19 cellular contexts compared by ENCODE assay signal in genomic region chr10:115514895-115515294, GRCh38.
DNase-seq lines count a peak whose midpoint lies in the region; ATAC-seq and TF ChIP-seq lines count a peak whose summit lies in the region.
"Had no signal": no experiment of that assay in that cellular context is flagged by ENCODE, and none has a peak within 500 bp of the region (broad histone marks: within the 10 kb centered on the region; RNA-seq: fewer than 3 reads in every experiment).

No MANE protein-coding gene starts in this region.

- CTCF ChIA-PET in HEK293 (lab: Yijun Ruan, JAX), result no interaction called here
- CTCF ChIA-PET in PC-3 (lab: Charles Lee), result no interaction called here

- no peak overlapping the region for H3K27ac ChIP-seq in HEK293 (ENCODE audit: extremely low read depth, low read depth, low read length)
- no peak overlapping the region for H3K27ac ChIP-seq in mesenchymal stem cell (ENCODE audit: low read length, poor library complexity, severe bottlenecking)
- no peak overlapping the region for H3K27ac ChIP-seq in PC-3 (ENCODE audit: low read length)
- H3K27ac ChIP-seq: PC-9 had no signal

- no peaks in the 10 kb centered on the region for H3K9me2 ChIP-seq in PC-3 (replicated peaks; ENCODE audit: low read length)

- no TSS peak for BruUV-seq in PC-3 (replicated peaks; lab: Mats Ljungman, UMichigan)

- H3K4me2 ChIP-seq in mesenchymal stem cell (ENCODE audit: low read length, poor library complexity, severe bottlenecking) (no peak overlapping the region), PC-3 (ENCODE audit: low read length) (no peak overlapping the region)
- H3K4me2 ChIP-seq: PC-9 had no signal

- H3K27me3 ChIP-seq in mesenchymal stem cell (ENCODE audit: control insufficient read depth in 1 of 2, insufficient read depth in 1 of 2, low read length in 2 of 2) (no peaks in the 10 kb centered on the region), PC-3 (ENCODE audit: low read length) (no peaks in the 10 kb centered on the region)

- POLR2A ChIA-PET in HEK293 (lab: Yijun Ruan, JAX) (interaction anchor here (0.6 kb wide), 1 partner anchor 159 kb away, joined by 3 read pairs; no protein-coding TSS in a partner anchor), PC-3 (lab: Charles Lee; ENCODE audit: unreplicated experiment) (no interaction called here)

- no peak overlapping the region for H3K14ac ChIP-seq in mesenchymal stem cell (ENCODE audit: low read length in 2 of 2)

- H2BK120ac ChIP-seq in mesenchymal stem cell (ENCODE audit: low read depth, low read length), result no peak overlapping the region

- no peaks in the 10 kb centered on the region for H3K9me3 ChIP-seq in HEK293 (ENCODE audit: control insufficient read depth, insufficient read depth, low read depth, low read length)
- H3K9me3 ChIP-seq in mesenchymal stem cell (ENCODE audit: control insufficient read depth, low read length), result peaks cover 6% of the 10 kb centered on the region
- H3K9me3 ChIP-seq in PC-3 (ENCODE audit: low read length), result no peaks in the 10 kb centered on the region
- H3K9me3 ChIP-seq: HAP-1 had no signal

- H2AK5ac ChIP-seq in mesenchymal stem cell (ENCODE audit: low read length, severe bottlenecking), result no peak overlapping the region

- no peak overlapping the region for H3K23ac ChIP-seq in mesenchymal stem cell (ENCODE audit: low read length in 2 of 2)

- H2AFZ ChIP-seq in mesenchymal stem cell (ENCODE audit: low read depth, low read length), result no peak overlapping the region
- no peak overlapping the region for H2AFZ ChIP-seq in PC-3 (ENCODE audit: low read length)
- H2AFZ ChIP-seq: PC-9 had no signal

- TF ChIP-seq CTCF in HEK293 (tag by site-specific recombination; IDR thresholded peaks at IDR 0.05), result no peak
- TF ChIP-seq CTCF in PC-3 (conservative IDR thresholded peaks at IDR 0.05; ENCODE audit: low read depth, low read length), result no peak

- DNase-seq in NOMO-1 treated with DMSO at 0.1 percent for 48 hours (lab: John Stamatoyannopoulos, UW; ENCODE audit: unreplicated experiment) (peak; percentile 86), SKM-1 treated with dmso at 0.1 percent for 144 hours (lab: John Stamatoyannopoulos, UW; ENCODE audit: unreplicated experiment) (peak; percentile 84), mesenchymal stem cell (peak; percentile 5), ecto neural progenitor cell (ENCODE audit: low spot score) (no peak), PC-3 (no peak)
- DNase-seq: Calu3; CD4-positive, alpha-beta T cell; DMS53; NCI-H1092 treated with DMSO at 0.1 percent for 48 hours; NCI-H1694; NCI-H226; NCI-H524 treated with DMSO at 0.1 percent for 48 hours; PC-9; T-helper 1 cell had no signal

- no peak overlapping the region for H4K8ac ChIP-seq in mesenchymal stem cell (ENCODE audit: low read length)

- H3K18ac ChIP-seq in mesenchymal stem cell (ENCODE audit: low read depth in 1 of 2, low read length in 2 of 2), result no peak overlapping the region

- no peak overlapping the region for H2BK5ac ChIP-seq in mesenchymal stem cell (ENCODE audit: low read depth, low read length, poor library complexity, severe bottlenecking)

- H3F3A ChIP-seq in PC-3 (ENCODE audit: low read length, unreplicated experiment), result no peaks in the 10 kb centered on the region

- H3K4me3 ChIP-seq in HEK293 (ENCODE audit: low read depth, low read length), result no peak overlapping the region
- no peak overlapping the region for H3K4me3 ChIP-seq in mesenchymal stem cell (ENCODE audit: insufficient read depth in 1 of 2, low read depth in 1 of 2, low read length in 2 of 2)
- no peak overlapping the region for H3K4me3 ChIP-seq in PC-3 (ENCODE audit: low read length)
- H3K4me3 ChIP-seq: HAP-1, K562, PC-9 had no signal

- 83% methylated on average over 1 of the region's 2 CpGs for WGBS in mesenchymal stem cell

- H2BK12ac ChIP-seq in mesenchymal stem cell (ENCODE audit: low read length in 2 of 2), result no peak overlapping the region

- H4K91ac ChIP-seq in mesenchymal stem cell (ENCODE audit: low read length), result no peak overlapping the region

- ATAC-seq in HG02763 (IDR thresholded peaks at IDR 0.05; ENCODE audit: unreplicated experiment) (no peak), GM18861 (IDR thresholded peaks at IDR 0.05; ENCODE audit: unreplicated experiment) (no peak), PC-3 (no peak)
- ATAC-seq: K562 had no signal

- H4K20me1 ChIP-seq in PC-3 (ENCODE audit: low read length), result no peaks in the 10 kb centered on the region

- H2BK15ac ChIP-seq in mesenchymal stem cell (ENCODE audit: low read depth, poor library complexity, severe bottlenecking), result no peak overlapping the region

- no peaks in the 10 kb centered on the region for H3K79me1 ChIP-seq in mesenchymal stem cell (replicated peaks; ENCODE audit: low read length, poor library complexity, severe bottlenecking)

- H3K4ac ChIP-seq in mesenchymal stem cell (ENCODE audit: low read depth in 1 of 2, low read length in 2 of 2), result no peak overlapping the region

- H3K9ac ChIP-seq in mesenchymal stem cell (ENCODE audit: low read length) (no peak overlapping the region), PC-3 (ENCODE audit: low read length) (no peak overlapping the region)

- H3K79me2 ChIP-seq in PC-3 (ENCODE audit: low read length), result no peaks in the 10 kb centered on the region

- no peaks in the 10 kb centered on the region for H3K36me3 ChIP-seq in HEK293 (ENCODE audit: control insufficient read depth in 2 of 2, insufficient read depth in 1 of 2, low read length in 2 of 2)
- no peaks in the 10 kb centered on the region for H3K36me3 ChIP-seq in mesenchymal stem cell (ENCODE audit: control insufficient read depth in 1 of 2, insufficient read depth in 2 of 2, low read depth in 1 of 2, low read length in 2 of 2)
- H3K36me3 ChIP-seq in PC-3 (ENCODE audit: low read depth, low read length), result no peaks in the 10 kb centered on the region
- H3K36me3 ChIP-seq: HAP-1 had no signal

- intact Hi-C loops in PC-3 (cut with micrococcal nuclease), result no loop called here

- H3K4me1 ChIP-seq in HEK293 (ENCODE audit: control insufficient read depth, insufficient read depth, low read length) (no peaks in the 10 kb centered on the region), mesenchymal stem cell (ENCODE audit: control insufficient read depth, insufficient read depth, low read depth, low read length) (no peaks in the 10 kb centered on the region), PC-3 (ENCODE audit: insufficient read depth, low read length) (no peaks in the 10 kb centered on the region)
- H3K4me1 ChIP-seq: HAP-1 had no signal

TF ChIP-seq in HEK293, 187 proteins besides CTCF, POLR2A, EP300 and RAD21:
- TF ChIP-seq ZNF133 (tag by site-specific recombination; IDR thresholded peaks at IDR 0.05) (peak; percentile 73), ZNF449 (tag by site-specific recombination; IDR thresholded peaks at IDR 0.05) (no peak)

Comparison
In these comparisons a context has a peak if more than half of its experiments do, and no peak if none do; other contexts are left out.
1. DNase-seq: peak in NOMO-1 treated with DMSO at 0.1 percent for 48 hours (single experiment), SKM-1 treated with dmso at 0.1 percent for 144 hours (single experiment) and mesenchymal stem cell (single experiment); none in ecto neural progenitor cell (single experiment) and PC-3 (single experiment).